In the genomic region with DNA sequence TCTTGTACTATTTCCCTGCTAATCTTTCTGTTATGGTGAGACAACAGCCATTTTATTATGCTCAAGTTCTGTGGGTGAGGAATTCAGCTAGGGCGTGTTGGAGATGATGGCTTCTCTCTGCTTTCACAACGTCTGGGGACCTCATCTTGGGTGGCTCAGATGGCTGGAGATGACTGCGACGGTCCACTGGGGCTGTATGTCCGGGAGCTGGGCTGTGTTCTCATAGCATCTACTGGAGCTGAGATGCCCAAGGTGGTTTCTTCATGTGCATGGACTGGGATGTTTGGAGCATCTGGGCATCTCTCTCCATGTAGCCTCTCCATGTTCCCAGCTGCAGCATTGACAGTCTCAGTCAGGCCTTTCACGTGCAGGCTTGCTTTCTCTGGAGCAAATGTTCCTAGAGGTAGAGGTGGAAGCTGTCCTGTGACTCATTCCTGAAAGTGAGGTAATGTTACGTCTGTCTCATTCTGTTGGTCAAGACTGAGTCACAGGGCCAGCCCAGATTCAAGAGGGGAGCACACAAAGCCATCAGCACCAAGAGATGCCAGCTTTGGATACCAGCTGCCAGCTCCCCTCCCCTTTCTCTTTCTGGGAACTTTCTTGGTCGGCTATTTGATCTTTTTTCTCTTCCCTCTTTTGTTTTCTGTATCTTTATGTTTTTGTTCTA, we compare ENCODE assay signal across 1 cellular context.
TF ChIP-seq lines count a peak whose summit lies in the region.

No MANE protein-coding gene starts in this region.

TF ChIP-seq in endothelial cell of umbilical vein, 7 proteins besides CTCF, POLR2A, EP300 and RAD21:
- no peak for TF ChIP-seq MYC (IDR thresholded peaks at IDR 0.05; ENCODE audit: low read depth, low read length)
- peak; percentile 25 for TF ChIP-seq JUN (IDR thresholded peaks at IDR 0.05; ENCODE audit: borderline replicate concordance, insufficient read depth, insufficient read length, low read depth)
TF ChIP-seq in endothelial cell of umbilical vein: peak in this region for 1.
